ENCODE assay signal across 23 cellular contexts in genomic region chr16:68075980-68076379, GRCh38. TPM values are rescaled to one million over a fixed set of nuclear protein-coding genes. Genes with fewer than 3 reads are reported as not detected.
DNase-seq lines count a peak whose midpoint lies in the region; ATAC-seq lines count a peak whose summit lies in the region.
"Had no signal": no experiment of that assay in that cellular context is flagged by ENCODE, and none has a peak within 500 bp of the region (broad histone marks: within the 10 kb centered on the region; RNA-seq: fewer than 3 reads in every experiment).

No MANE protein-coding gene starts in this region.

- H3K4me1 Mint-ChIP-seq in activated naive CD8-positive, alpha-beta T cell (ENCODE audit: low read depth) = peaks cover 88% of the 10 kb centered on the region
- peaks cover 67 to 88% (median 83%) of the 10 kb centered on the region in 7 donors for H3K4me1 Mint-ChIP-seq in naive thymus-derived CD4-positive, alpha-beta T cell

- POLR2A ChIA-PET in naive thymus-derived CD4-positive, alpha-beta T cell (lab: Charles Lee) = interaction anchor here (0.9 to 17.2 kb wide), 4 partner anchors 8 to 77 kb away, joined by 3 to 300 read pairs (median 5); partner anchors contain the start of genes DDX28, DPEP2, DUS2 and NFATC3

- H3K4me1 ChIP-seq in BLaER1 treated with 17β-estradiol and CSF1 and Interleukin-3, amounts not matched to agents 10 nM and 100 nM = peaks cover 99 to 100% (median 100%) of the 10 kb centered on the region in 10 experiments
- H3K4me1 ChIP-seq in naive thymus-derived CD4-positive, alpha-beta T cell (ENCODE audit: control insufficient read depth in 2 of 2, insufficient read depth in 2 of 2, low read length in 2 of 2) = peaks cover 74 to 86% of the 10 kb centered on the region in 2 donors
- H3K4me1 ChIP-seq: tibial artery had no signal

- intact Hi-C loops in naive thymus-derived CD4-positive, alpha-beta T cell (cut with micrococcal nuclease) = no loop called here

- peaks cover 0 to 64% (median 7%) of the 10 kb centered on the region in 11 experiments; a peak in 11 of 22 replicates for H4K20me1 ChIP-seq in BLaER1 treated with 17β-estradiol and CSF1 and Interleukin-3, amounts not matched to agents 10 nM and 100 nM

- H3K4me2 ChIP-seq in BLaER1 treated with 17β-estradiol and CSF1 and Interleukin-3, amounts not matched to agents 10 nM and 100 nM = peak overlapping the region; percentile 89 to 98 (median 95)
- H3K4me2 ChIP-seq: PC-9, SK-N-SH had no signal

- no peak for ATAC-seq in naive thymus-derived CD4-positive, alpha-beta T cell
- no peak for ATAC-seq in GM18870 (IDR thresholded peaks at IDR 0.05; ENCODE audit: unreplicated experiment)
- ATAC-seq: foreskin keratinocyte, left colon, mucosa of descending colon had no signal

- CTCF ChIA-PET in naive thymus-derived CD4-positive, alpha-beta T cell (lab: Charles Lee) = interaction anchor here (0.6 to 2.6 kb wide), 4 partner anchors 8 to 137 kb away, joined by 3 to 23 read pairs (median 3); partner anchors contain the start of gene NFATC3

- no peaks in the 10 kb centered on the region for H3K9me3 ChIP-seq in BLaER1 treated with 17β-estradiol and CSF1 and Interleukin-3, amounts not matched to agents 10 nM and 100 nM (replicated peaks in 1 of 11)
- no peaks in the 10 kb centered on the region for H3K9me3 ChIP-seq in KOPT-K1 (ENCODE audit: insufficient read depth, low read length, poor library complexity, severe bottlenecking)
- no peaks in the 10 kb centered on the region for H3K9me3 ChIP-seq in naive thymus-derived CD4-positive, alpha-beta T cell (ENCODE audit: control insufficient read depth in 2 of 3, low read length in 3 of 3)
- H3K9me3 ChIP-seq: colonic mucosa, mucosa of descending colon, ovary, SK-N-SH, tibial artery had no signal

- H3K27ac ChIP-seq in BLaER1 treated with 17β-estradiol and CSF1 and Interleukin-3, amounts not matched to agents 10 nM and 100 nM = peak overlapping the region; percentile 18 to 97 (median 78); a peak in 19 of 22 replicates
- peak overlapping the region; percentile 87 for H3K27ac ChIP-seq in KOPT-K1 (ENCODE audit: low read depth, low read length, poor library complexity, severe bottlenecking)
- H3K27ac ChIP-seq in naive thymus-derived CD4-positive, alpha-beta T cell (ENCODE audit: low read depth, low read length) = no peak overlapping the region
- H3K27ac ChIP-seq: colonic mucosa, foreskin keratinocyte, GM23248, ovary, PC-9, tibial artery had no signal

- peaks cover 0 to 8% (median 0%) of the 10 kb centered on the region in 11 experiments; a peak in 5 of 22 replicates for H3K27me3 ChIP-seq in BLaER1 treated with 17β-estradiol and CSF1 and Interleukin-3, amounts not matched to agents 10 nM and 100 nM
- H3K27me3 ChIP-seq in naive thymus-derived CD4-positive, alpha-beta T cell (ENCODE audit: control insufficient read depth in 2 of 2, insufficient read depth in 2 of 2, low read length in 2 of 2) = no peaks in the 10 kb centered on the region
- H3K27me3 ChIP-seq: colonic mucosa, foreskin keratinocyte, ovary, tibial artery had no signal

- no peaks in the 10 kb centered on the region for H3K9me3 Mint-ChIP-seq in activated naive CD8-positive, alpha-beta T cell (ENCODE audit: low read depth)
- H3K9me3 Mint-ChIP-seq in naive thymus-derived CD4-positive, alpha-beta T cell = no peaks in the 10 kb centered on the region

- no peak overlapping the region for H3K4me3 Mint-ChIP-seq in activated naive CD8-positive, alpha-beta T cell
- H3K4me3 Mint-ChIP-seq in naive thymus-derived CD4-positive, alpha-beta T cell = peak overlapping the region in 2 of 10 donors; percentile 59 to 70

- H3K9ac ChIP-seq in BLaER1 treated with 17β-estradiol and CSF1 and Interleukin-3, amounts not matched to agents 10 nM and 100 nM = peak overlapping the region in 8 of 11 experiments; percentile 0 to 72 (median 64); a peak in 12 of 22 replicates
- H3K9ac ChIP-seq: GM23248, SK-N-SH had no signal

- H3K36me3 Mint-ChIP-seq in activated naive CD8-positive, alpha-beta T cell = peaks cover 21% of the 10 kb centered on the region
- H3K36me3 Mint-ChIP-seq in naive thymus-derived CD4-positive, alpha-beta T cell = peaks cover 7 to 43% (median 20%) of the 10 kb centered on the region in 5 donors

- peaks cover 23 to 63% (median 38%) of the 10 kb centered on the region in 11 experiments; a peak in 18 of 22 replicates for H3K36me3 ChIP-seq in BLaER1 treated with 17β-estradiol and CSF1 and Interleukin-3, amounts not matched to agents 10 nM and 100 nM
- peaks cover 46% of the 10 kb centered on the region for H3K36me3 ChIP-seq in KOPT-K1 (ENCODE audit: insufficient read depth, low read length)
- H3K36me3 ChIP-seq in naive thymus-derived CD4-positive, alpha-beta T cell (ENCODE audit: control insufficient read depth in 2 of 3, insufficient read depth in 3 of 3, low read length in 3 of 3) = peaks cover 0 to 14% (median 0%) of the 10 kb centered on the region in 3 experiments
- H3K36me3 ChIP-seq: colonic mucosa, ovary had no signal

- no peaks in the 10 kb centered on the region for H3K27me3 Mint-ChIP-seq in activated naive CD8-positive, alpha-beta T cell
- no peaks in the 10 kb centered on the region for H3K27me3 Mint-ChIP-seq in naive thymus-derived CD4-positive, alpha-beta T cell

- H3K4me3 ChIP-seq in BLaER1 treated with 17β-estradiol and CSF1 and Interleukin-3, amounts not matched to agents 10 nM and 100 nM = peak overlapping the region in 4 of 10 experiments; percentile 15 to 31 (median 23); a peak in 6 of 20 replicates
- no peak overlapping the region for H3K4me3 ChIP-seq in naive thymus-derived CD4-positive, alpha-beta T cell (ENCODE audit: low read length)
- H3K4me3 ChIP-seq: colonic mucosa, GM23248, mucosa of descending colon, ovary, PC-9, tibial artery had no signal

- no peak for DNase-seq in naive thymus-derived CD4-positive, alpha-beta T cell
- DNase-seq in islet precursor cell = no peak
- no peak for DNase-seq in NCI-H187 (lab: John Stamatoyannopoulos, UW)
- DNase-seq in NCI-H1930 (lab: John Stamatoyannopoulos, UW) = no peak
- DNase-seq: activated naive CD4-positive, alpha-beta T cell treated with Interleukin-2 at 50 U/mL for 16 hours; colonic mucosa; foreskin keratinocyte; GDM1; GM23248; left colon; mucosa of descending colon; MV-4-11; NCI-H2081 treated with DMSO at 0.1 percent for 48 hours; NCI-H524; ovary; PC-9; SK-N-SH; small intestine; tibial artery had no signal

- peak overlapping the region; percentile 68 for H3K27ac Mint-ChIP-seq in activated naive CD8-positive, alpha-beta T cell
- peak overlapping the region; percentile 12 to 90 (median 81) for H3K27ac Mint-ChIP-seq in naive thymus-derived CD4-positive, alpha-beta T cell

RNA-seq across cellular contexts. Expression of gene NFATC3, which starts 9.2 kb away (rescaled TPM):
- 100 to 1,000 TPM; 120 to 151 (median 147) TPM for total RNA-seq in naive thymus-derived CD4-positive, alpha-beta T cell
- polyA plus RNA-seq in naive thymus-derived CD4-positive, alpha-beta T cell = 100 to 1,000 TPM in 1 of 2 donors, 10 to 100 TPM in 1; 75.8 to 109 TPM

RNA-seq across cellular contexts. Expression of gene DUS2, which starts 52.9 kb away (rescaled TPM):
- total RNA-seq in naive thymus-derived CD4-positive, alpha-beta T cell = 10 to 100 TPM; 13.6 to 25.9 (median 18.3) TPM
- 10 to 100 TPM in 1 of 2 donors, 1 to 10 TPM in 1; 8.7 to 13.7 TPM for polyA plus RNA-seq in naive thymus-derived CD4-positive, alpha-beta T cell

RNA-seq across cellular contexts. Expression of gene DDX28, which starts 52.9 kb away (rescaled TPM):
- 10 to 100 TPM; 15.5 to 19.9 (median 19.1) TPM for total RNA-seq in naive thymus-derived CD4-positive, alpha-beta T cell
- 10 to 100 TPM; 52.1 to 67.7 TPM for polyA plus RNA-seq in naive thymus-derived CD4-positive, alpha-beta T cell
